1 cellular context compared by ENCODE assay signal in genomic region chr12:132186857-132187620, GRCh38.
TF ChIP-seq lines count a peak whose summit lies in the region.

No MANE protein-coding gene starts in this region.

TF ChIP-seq in GM23338, 12 proteins besides CTCF, POLR2A, EP300 and RAD21:
- no peak for TF ChIP-seq ZNF462 (CRISPR knock-in tag; IDR thresholded peaks at IDR 0.05)
- TF ChIP-seq CREB1 (CRISPR knock-in tag; IDR thresholded peaks at IDR 0.05; ENCODE audit: low read depth), result no peak
